Comparison of ENCODE assay signal across 9 cellular contexts in the genomic region with DNA sequence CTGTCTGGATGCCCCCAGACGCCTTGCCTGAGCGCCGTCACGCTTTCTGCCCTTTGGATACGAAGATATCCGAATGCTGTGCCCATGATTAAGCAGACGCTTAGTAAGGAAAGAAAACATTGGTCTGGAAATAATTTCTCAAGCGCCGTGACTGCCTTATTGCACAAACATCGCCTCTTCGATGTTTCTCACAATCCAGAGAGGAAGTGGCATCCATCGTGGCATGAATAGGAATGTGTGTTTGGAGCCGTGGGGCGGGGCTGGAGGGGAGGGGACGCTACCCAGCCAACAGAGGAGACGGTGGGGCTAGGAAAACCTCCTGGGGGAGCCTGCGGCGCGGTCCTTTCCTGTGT. TPM values are rescaled to one million over a fixed set of nuclear protein-coding genes. Genes with fewer than 3 reads are reported as not detected.
DNase-seq lines count a peak whose midpoint lies in the region; ATAC-seq, FAIRE-seq and TF ChIP-seq lines count a peak whose summit lies in the region.
"Had no signal": no experiment of that assay in that cellular context is flagged by ENCODE, and none has a peak within 500 bp of the region (broad histone marks: within the 10 kb centered on the region; RNA-seq: fewer than 3 reads in every experiment).

No MANE protein-coding gene starts in this region.

- H3K36me3 ChIP-seq in SK-N-MC (ENCODE audit: insufficient read depth, low read length) (no peaks in the 10 kb centered on the region), pancreas (no peaks in the 10 kb centered on the region), aorta (ENCODE audit: control insufficient read depth in 1 of 2, insufficient read depth in 2 of 2, low read length in 1 of 2) (no peaks in the 10 kb centered on the region)

- WGBS in pancreas, 2 donors: 4% methylated on average over 19 of the region's 19 CpGs
- WGBS in aorta, 2 donors: 0 to 1% methylated on average over 19 of the region's 19 CpGs

- H3K27me3 ChIP-seq in pancreas: peaks cover 0 to 29% (median 3%) of the 10 kb centered on the region in 4 donors
- peaks cover 0 to 1% of the 10 kb centered on the region in 2 donors for H3K27me3 ChIP-seq in aorta (ENCODE audit: control insufficient read depth in 1 of 2, insufficient read depth in 2 of 2, low read length in 1 of 2)

- H3K9ac ChIP-seq in SK-N-MC (ENCODE audit: insufficient read length): no peak overlapping the region

- H3K4me3 ChIP-seq in SK-N-MC (peak overlapping the region; percentile 83), fibroblast of mammary gland (ENCODE audit: control insufficient read depth, low read depth, low read length) (peak overlapping the region; percentile 32), pancreas (peak overlapping the region in 3 of 4 donors; percentile 26 to 46 (median 37)), aorta (ENCODE audit: low read length in 2 of 2) (peak overlapping the region in 1 of 2 donors; percentile 40)

- no peak for FAIRE-seq in pancreas (lab: Jason Lieb, UNC)

- DNase-seq in DMS 273 (lab: John Stamatoyannopoulos, UW; ENCODE audit: unreplicated experiment): peak; percentile 72
- no peak for DNase-seq in DMS 273 treated with DMSO at 0.1 percent for 48 hours (lab: John Stamatoyannopoulos, UW)
- DNase-seq in SK-N-MC (ENCODE audit: low read depth, low spot score): peak; percentile 16
- DNase-seq in fibroblast of mammary gland (ENCODE audit: low read depth): peak; percentile 42
- DNase-seq in pancreas: no peak
- DNase-seq in NCI-H2196 treated with DMSO at 0.1 percent for 48 hours (lab: John Stamatoyannopoulos, UW; ENCODE audit: unreplicated experiment): no peak
- no peak for DNase-seq in aorta
- DNase-seq in NCI-H446 (lab: John Stamatoyannopoulos, UW): no peak

- H3K27ac ChIP-seq in SK-N-MC: no peak overlapping the region
- no peak overlapping the region for H3K27ac ChIP-seq in pancreas
- H3K27ac ChIP-seq in aorta (ENCODE audit: low read depth in 1 of 2, low read length in 2 of 2): no peak overlapping the region
- H3K27ac ChIP-seq: 22Rv1 had no signal

- H3K9me3 ChIP-seq in SK-N-MC (ENCODE audit: low read depth, low read length): no peaks in the 10 kb centered on the region
- no peaks in the 10 kb centered on the region for H3K9me3 ChIP-seq in pancreas
- no peaks in the 10 kb centered on the region for H3K9me3 ChIP-seq in aorta (ENCODE audit: control insufficient read depth, low read length)

- intact Hi-C loops in pancreas (cut with DNase I) (no loop called here), aorta (cut with DNase I) (no loop called here)

- peak; percentile 25 to 51 (median 36) for ATAC-seq in pancreas
- no peak for ATAC-seq in aorta (ENCODE audit: low FRiP score)

- no peak for TF ChIP-seq CTCF in fibroblast of mammary gland (conservative IDR thresholded peaks at IDR 0.05; ENCODE audit: control insufficient read depth, insufficient read depth, low read depth, low read length)
- no peak for TF ChIP-seq CTCF in pancreas (IDR thresholded peaks at IDR 0.05)

- peaks cover 0 to 7% (median 3%) of the 10 kb centered on the region in 3 donors for H3K4me1 ChIP-seq in pancreas
- peaks cover 0 to 3% of the 10 kb centered on the region in 2 donors for H3K4me1 ChIP-seq in aorta (ENCODE audit: control insufficient read depth in 1 of 2, insufficient read depth in 2 of 2, low read length in 2 of 2)

RNA-seq across cellular contexts. Expression of a gene that starts 0.6 kb away (rescaled TPM):
- total RNA-seq in pancreas: under 1 TPM; 0.09 to 0.90 (median 0.54) TPM
- polyA plus RNA-seq in pancreas: 1 to 10 TPM; 1.4 to 7.3 TPM
- under 1 TPM; 0.18 to 0.58 TPM for total RNA-seq in aorta
- polyA plus RNA-seq in aorta: 1 to 10 TPM in 1 of 2 donors, under 1 TPM in 1; 0.38 to 2.8 TPM

Comparison
In these comparisons a context has a peak if more than half of its experiments do, and no peak if none do; other contexts are left out.
1. DNase-seq: peak in DMS 273 (single experiment), SK-N-MC (single experiment) and fibroblast of mammary gland (single experiment); none in DMS 273 treated with DMSO at 0.1 percent for 48 hours (single experiment), pancreas (0 of 6), NCI-H2196 treated with DMSO at 0.1 percent for 48 hours (single experiment), aorta (0 of 2) and NCI-H446 (0 of 2).